Comparison of ENCODE assay signal across 31 cellular contexts in the genomic region with DNA sequence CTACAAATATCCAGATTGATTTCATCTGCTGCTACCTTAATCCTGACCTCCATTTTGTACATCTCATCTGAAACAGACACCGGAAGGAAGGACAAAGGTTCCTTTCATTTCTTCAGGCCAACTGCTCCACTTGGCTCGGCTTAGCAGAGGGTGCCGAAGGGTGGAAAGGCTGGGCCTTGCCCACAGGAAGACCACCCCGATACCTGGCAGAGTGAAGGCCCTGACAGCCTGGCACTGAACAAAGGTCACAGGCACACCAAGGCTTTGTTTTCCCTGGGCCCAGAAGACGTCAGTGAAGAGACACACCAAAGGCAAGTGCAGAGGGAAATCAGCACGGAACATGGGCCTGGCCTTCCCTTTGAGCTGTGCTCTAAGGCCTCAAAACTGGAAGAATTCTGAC.
DNase-seq lines count a peak whose midpoint lies in the region; ATAC-seq and TF ChIP-seq lines count a peak whose summit lies in the region.
"Had no signal": no experiment of that assay in that cellular context is flagged by ENCODE, and none has a peak within 500 bp of the region (broad histone marks: within the 10 kb centered on the region; RNA-seq: fewer than 3 reads in every experiment).

No MANE protein-coding gene starts in this region.

- no peak for ATAC-seq in GM18519 (IDR thresholded peaks at IDR 0.05; ENCODE audit: low FRiP score, unreplicated experiment)
- ATAC-seq: HCT116; stimulated activated naive CD8-positive, alpha-beta T cell treated with anti-CD3 and anti-CD28 coated beads, Interleukin-15, Interleukin-2, amounts not matched to agents 100 U/mL and 50 U/mL, for 24 hours; T-cell had no signal

- peak overlapping the region; percentile 78 for H3K27ac Mint-ChIP-seq in progenitor cell of endocrine pancreas
- H3K27ac Mint-ChIP-seq: activated naive CD4-positive, alpha-beta T cell treated with anti-CD3 and anti-CD28 coated beads, Interleukin-2, amount 50 U/mL, for 24 hours; T-cell had no signal

- H4K20me1 ChIP-seq in BLaER1, result no peaks in the 10 kb centered on the region
- H4K20me1 ChIP-seq in hepatocyte (ENCODE audit: insufficient read depth, poor library complexity, severe bottlenecking), result peaks cover 1% of the 10 kb centered on the region

- H3K23ac ChIP-seq in mesendoderm (ENCODE audit: low read length), result no peak overlapping the region

- H3K9me2 ChIP-seq in hepatocyte (replicated peaks; ENCODE audit: insufficient read depth), result no peaks in the 10 kb centered on the region

- TF ChIP-seq CTCF in hepatocyte (IDR thresholded peaks at IDR 0.05; ENCODE audit: poor library complexity) (no peak), progenitor cell of endocrine pancreas (IDR thresholded peaks at IDR 0.05; ENCODE audit: unreplicated experiment) (no peak), GM20000 (IDR thresholded peaks at IDR 0.05; ENCODE audit: extremely low read depth, missing control alignments) (no peak)

- H3K27me3 ChIP-seq in BLaER1, result no peaks in the 10 kb centered on the region
- no peaks in the 10 kb centered on the region for H3K27me3 ChIP-seq in SJCRH30
- no peaks in the 10 kb centered on the region for H3K27me3 ChIP-seq in hepatocyte
- no peaks in the 10 kb centered on the region for H3K27me3 ChIP-seq in mesendoderm (ENCODE audit: insufficient read depth, low read length, poor library complexity)
- H3K27me3 ChIP-seq: BE2C, breast epithelium, colonic mucosa, esophagus squamous epithelium, Peyer's patch, vagina had no signal

- H3K4me2 ChIP-seq in BLaER1 (peak overlapping the region; percentile 42; the same call in 1 of the 2 replicates), hepatocyte (no peak overlapping the region), mesendoderm (ENCODE audit: low read length) (no peak overlapping the region)

- H3K36me3 Mint-ChIP-seq in progenitor cell of endocrine pancreas (ENCODE audit: insufficient read depth), result peaks cover 29% of the 10 kb centered on the region
- H3K36me3 Mint-ChIP-seq: activated naive CD4-positive, alpha-beta T cell treated with anti-CD3 and anti-CD28 coated beads, Interleukin-2, amount 50 U/mL, for 24 hours; natural killer cell treated with Interleukin-12 subunit alpha and Interleukin-12 subunit beta and Interleukin-15 and Interleukin-18, amount 100 ng/mL, for 72 hours had no signal

- no peak overlapping the region for H3K9ac ChIP-seq in BLaER1
- H3K9ac ChIP-seq in mesendoderm (ENCODE audit: low read length), result no peak overlapping the region
- H3K9ac ChIP-seq: parathyroid adenoma had no signal

- H2BK120ac ChIP-seq in mesendoderm (ENCODE audit: low read depth, low read length), result no peak overlapping the region

- no peak overlapping the region for H3K4ac ChIP-seq in mesendoderm (ENCODE audit: low read depth, low read length)

- H3K79me1 ChIP-seq in mesendoderm (ENCODE audit: low read length), result peaks cover 14% of the 10 kb centered on the region

- peak; percentile 75 to 88 for DNase-seq in SJCRH30
- DNase-seq in hepatocyte (ENCODE audit: low spot score), result no peak
- no peak for DNase-seq in progenitor cell of endocrine pancreas (ENCODE audit: low spot score, unreplicated experiment)
- DNase-seq in mesendoderm, result no peak
- no peak for DNase-seq in GM20000 (ENCODE audit: low spot score)
- DNase-seq in NAMALWA (ENCODE audit: low spot score), result no peak
- DNase-seq: activated CD4-positive, alpha-beta T cell treated with anti-CD3 and anti-CD28 coated beads, Interleukin-2, amount 50 U/mL, for 48 hours; activated CD4-positive, CD25-positive, alpha-beta regulatory T cell; activated CD8-positive, alpha-beta memory T cell treated with anti-CD3 and anti-CD28 coated beads, Interleukin-2, amount 50 U/mL, for 48 hours; amygdala; BE2C; colonic mucosa; DMS79; esophagus squamous epithelium; GF-D8; KBM-7; NCI-H1105 treated with DMSO at 0.1 percent for 48 hours; NCI-H2029; NCI-H69; Peyer's patch; stimulated activated naive CD8-positive, alpha-beta T cell treated with anti-CD3 and anti-CD28 coated beads, Interleukin-15, Interleukin-2, amounts not matched to agents 100 U/mL and 50 U/mL, for 24 hours; T-cell had no signal

- H3K79me2 ChIP-seq in hepatocyte (peaks cover 29% of the 10 kb centered on the region), mesendoderm (ENCODE audit: control insufficient read depth, insufficient read depth, low read length) (peaks cover 6% of the 10 kb centered on the region)
- H3K79me2 ChIP-seq: parathyroid adenoma had no signal

- H2BK15ac ChIP-seq in mesendoderm (replicated peaks; ENCODE audit: low read depth), result no peak overlapping the region

- H3K27me3 Mint-ChIP-seq in progenitor cell of endocrine pancreas, result no peaks in the 10 kb centered on the region
- H3K27me3 Mint-ChIP-seq: natural killer cell treated with Interleukin-12 subunit alpha and Interleukin-12 subunit beta and Interleukin-15 and Interleukin-18, amount 100 ng/mL, for 72 hours had no signal

- H3K4me1 ChIP-seq in BLaER1 (peaks cover 52% of the 10 kb centered on the region), SJCRH30 (peaks cover 18% of the 10 kb centered on the region), hepatocyte (ENCODE audit: insufficient read depth) (no peaks in the 10 kb centered on the region), mesendoderm (ENCODE audit: control insufficient read depth, low read depth, low read length) (no peaks in the 10 kb centered on the region)
- H3K4me1 ChIP-seq: BE2C, breast epithelium, colonic mucosa, parathyroid adenoma, Peyer's patch had no signal

- peaks cover 68% of the 10 kb centered on the region for H3K36me3 ChIP-seq in BLaER1
- H3K36me3 ChIP-seq in SJCRH30, result peaks cover 38% of the 10 kb centered on the region
- H3K36me3 ChIP-seq in hepatocyte (replicated peaks; ENCODE audit: insufficient read depth, low read depth), result no peaks in the 10 kb centered on the region
- H3K36me3 ChIP-seq in mesendoderm (ENCODE audit: control insufficient read depth, insufficient read depth, low read length), result peaks cover 8% of the 10 kb centered on the region
- H3K36me3 ChIP-seq: BE2C, colonic mucosa had no signal

- H3K4me3 Mint-ChIP-seq in progenitor cell of endocrine pancreas (ENCODE audit: low read depth), result no peak overlapping the region
- H3K4me3 Mint-ChIP-seq: activated naive CD4-positive, alpha-beta T cell treated with anti-CD3 and anti-CD28 coated beads, Interleukin-2, amount 50 U/mL, for 24 hours; natural killer cell treated with Interleukin-12 subunit alpha and Interleukin-12 subunit beta and Interleukin-15 and Interleukin-18, amount 100 ng/mL, for 72 hours; T-cell had no signal

- H2AK5ac ChIP-seq in mesendoderm (ENCODE audit: low read length), result no peak overlapping the region

- H3K18ac ChIP-seq in mesendoderm (ENCODE audit: low read length), result no peak overlapping the region

- H2AFZ ChIP-seq in hepatocyte, result no peak overlapping the region
- H2AFZ ChIP-seq: parathyroid adenoma had no signal

- H3K27ac ChIP-seq in BLaER1 (peak overlapping the region; percentile 70), SJCRH30 (peak overlapping the region; percentile 78), hepatocyte (peak overlapping the region; percentile 43), mesendoderm (ENCODE audit: low read depth, low read length) (no peak overlapping the region)
- H3K27ac ChIP-seq: colonic mucosa, parathyroid adenoma, Peyer's patch, thoracic aorta, vagina had no signal

- H3K4me3 ChIP-seq in BLaER1 (no peak overlapping the region), SJCRH30 (no peak overlapping the region), hepatocyte (no peak overlapping the region), mesendoderm (ENCODE audit: low read length) (no peak overlapping the region)
- H3K4me3 ChIP-seq: breast epithelium, colonic mucosa, esophagus squamous epithelium, Peyer's patch, thoracic aorta, vagina had no signal

- H3K9me3 ChIP-seq in BLaER1 (peaks cover 21% of the 10 kb centered on the region), SJCRH30 (replicated peaks) (no peaks in the 10 kb centered on the region), hepatocyte (ENCODE audit: low read depth) (no peaks in the 10 kb centered on the region)
- H3K9me3 ChIP-seq: BE2C, colonic mucosa, esophagus squamous epithelium, thoracic aorta, vagina had no signal

- no peak overlapping the region for H4K5ac ChIP-seq in mesendoderm (ENCODE audit: low read length)

- no peaks in the 10 kb centered on the region for H3K4me1 Mint-ChIP-seq in progenitor cell of endocrine pancreas (ENCODE audit: low read depth)
- H3K4me1 Mint-ChIP-seq: activated naive CD4-positive, alpha-beta T cell treated with anti-CD3 and anti-CD28 coated beads, Interleukin-2, amount 50 U/mL, for 24 hours had no signal

- H3K56ac ChIP-seq in mesendoderm (ENCODE audit: low read length), result no peak overlapping the region

- H3K9me3 Mint-ChIP-seq in progenitor cell of endocrine pancreas (ENCODE audit: low read depth), result no peaks in the 10 kb centered on the region
- H3K9me3 Mint-ChIP-seq: activated naive CD4-positive, alpha-beta T cell treated with anti-CD3 and anti-CD28 coated beads, Interleukin-2, amount 50 U/mL, for 24 hours; natural killer cell treated with Interleukin-12 subunit alpha and Interleukin-12 subunit beta and Interleukin-15 and Interleukin-18, amount 100 ng/mL, for 72 hours; T-cell had no signal

- WGBS in hepatocyte (ENCODE audit: low lambda C conversion rate, missing lambda C conversion rate), result 93% methylated on average over 6 of the region's 6 CpGs
- no CpG with 5 or more reads among the region's 6 CpGs for WGBS in mesendoderm (ENCODE audit: extremely low coverage, insufficient coverage, low lambda C conversion rate)

- H4K8ac ChIP-seq in mesendoderm (ENCODE audit: low read depth, low read length), result no peak overlapping the region

- no peak overlapping the region for H2BK5ac ChIP-seq in mesendoderm (ENCODE audit: low read length)

Comparison
In these comparisons a context has a peak if more than half of its experiments do, and no peak if none do; other contexts are left out.
1. DNase-seq: peak in SJCRH30 (2 of 2); none in hepatocyte (single experiment), progenitor cell of endocrine pancreas (single experiment), mesendoderm (single experiment), GM20000 (single experiment) and NAMALWA (single experiment).